ENCODE assay signal across 7 cellular contexts in genomic region chr11:49208006-49208721, GRCh38. TPM values are rescaled to one million over a fixed set of nuclear protein-coding genes. Genes with fewer than 3 reads are reported as not detected.
DNase-seq lines count a peak whose midpoint lies in the region; ATAC-seq and TF ChIP-seq lines count a peak whose summit lies in the region.

TSS of gene FOLH1 (minus strand) at chr11:49208602. CDS start at chr11:49208409, 193 bp downstream.

- ATAC-seq in HG02610 (IDR thresholded peaks at IDR 0.05; ENCODE audit: unreplicated experiment) = peak; percentile 64

- H3K36me3 ChIP-seq in kidney epithelial cell (ENCODE audit: control insufficient read depth, insufficient read depth, low read length) = no peaks in the 10 kb centered on the region

- peak within 1 kb of the TSS; percentile 30 for H3K4me3 ChIP-seq in kidney epithelial cell (ENCODE audit: low read depth, low read length)

- peak in 36 of 58 donors; percentile 4 to 66 (median 36) for DNase-seq in anterior cingulate cortex (lab: John Stamatoyannopoulos, UW)
- DNase-seq in kidney epithelial cell (ENCODE audit: low read depth) = peak; percentile 2
- DNase-seq in NCI-H1930 (lab: John Stamatoyannopoulos, UW) = no peak
- no peak for DNase-seq in NCI-H345 treated with DMSO at 0.1 percent for 48 hours (lab: John Stamatoyannopoulos, UW; ENCODE audit: unreplicated experiment)
- DNase-seq in SHP77 treated with DMSO at 0.1 percent for 48 hours (lab: John Stamatoyannopoulos, UW) = no peak

- peak within 1 kb of the TSS; percentile 90 for H3K27ac ChIP-seq in temporal lobe (ENCODE audit: low read depth, low read length)

- H3K27me3 ChIP-seq in kidney epithelial cell (ENCODE audit: control insufficient read depth, insufficient read depth, low read length) = peaks cover 6% of the 10 kb centered on the region

- TF ChIP-seq CTCF in kidney epithelial cell (IDR thresholded peaks at IDR 0.05; ENCODE audit: insufficient read depth, low read length, poor library complexity, severe bottlenecking) = no peak

RNA-seq across cellular contexts. Expression of gene FOLH1, which starts in this region (rescaled TPM):
- total RNA-seq in kidney epithelial cell (0.29 TPM in 1 of 2 replicates, not detected in the other), temporal lobe (1.7 TPM)

Comparison
In these comparisons a context has a peak if more than half of its experiments do, and no peak if none do; other contexts are left out.
1. Peak in DNase-seq and H3K4me3 ChIP-seq in kidney epithelial cell; RNA of the gene not detected or under 1 TPM.
2. DNase-seq: peak in anterior cingulate cortex (36 of 58); none in NCI-H1930 (0 of 2), NCI-H345 treated with DMSO at 0.1 percent for 48 hours (single experiment) and SHP77 treated with DMSO at 0.1 percent for 48 hours (single experiment).